16 cellular contexts compared by ENCODE assay signal in the genomic region with DNA sequence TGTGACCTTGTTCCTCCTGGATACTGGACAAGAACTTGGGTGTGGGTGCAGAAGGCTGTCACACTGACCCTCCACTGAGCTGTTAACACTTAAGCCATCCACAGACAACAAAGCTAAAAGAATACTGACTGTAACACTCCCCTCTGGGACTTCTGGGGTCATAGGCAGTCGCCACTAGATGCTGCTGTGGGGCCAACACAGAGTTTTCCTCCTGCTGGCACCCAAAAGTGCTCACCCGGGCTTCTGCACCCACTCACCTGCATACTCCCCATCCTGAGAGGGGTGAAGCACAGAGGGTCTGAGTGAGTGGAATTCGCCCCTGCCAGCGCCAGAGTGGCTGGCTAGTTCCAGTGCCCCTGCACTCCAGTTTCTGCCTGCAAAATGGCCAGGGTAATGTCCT.
DNase-seq lines count a peak whose midpoint lies in the region; FAIRE-seq and TF ChIP-seq lines count a peak whose summit lies in the region.
"Had no signal": no experiment of that assay in that cellular context is flagged by ENCODE, and none has a peak within 500 bp of the region (broad histone marks: within the 10 kb centered on the region; RNA-seq: fewer than 3 reads in every experiment).

No MANE protein-coding gene starts in this region.

- H3K79me2 ChIP-seq in H1 (ENCODE audit: control insufficient read depth in 1 of 2, insufficient read depth in 2 of 2, low read length in 2 of 2): no peaks in the 10 kb centered on the region

- no peak overlapping the region for H3K9ac ChIP-seq in H1 (replicated peaks in 1 of 4; ENCODE audit: extremely low read depth in 1 of 4, low read depth in 3 of 4, low read length in 3 of 4)
- no peak overlapping the region for H3K9ac ChIP-seq in neuronal stem cell (ENCODE audit: low read depth, low read length, poor library complexity)
- H3K9ac ChIP-seq: BLaER1 had no signal

- H3K27me3 ChIP-seq in Caco-2 (replicated peaks; ENCODE audit: control insufficient read depth, insufficient read depth, low read length) (no peaks in the 10 kb centered on the region), H1 (replicated peaks in 1 of 4; ENCODE audit: control insufficient read depth in 3 of 4, extremely low read depth in 1 of 4, insufficient read depth in 3 of 4, low read length in 3 of 4) (no peaks in the 10 kb centered on the region), neuronal stem cell (ENCODE audit: control insufficient read depth in 3 of 3, insufficient read depth in 3 of 3, low read depth in 1 of 3, low read length in 3 of 3) (no peaks in the 10 kb centered on the region), breast epithelium (no peaks in the 10 kb centered on the region)
- H3K27me3 ChIP-seq: BLaER1, SJCRH30 had no signal

- no peaks in the 10 kb centered on the region for H3K23me2 ChIP-seq in H1 (ENCODE audit: low read depth, low read length)

- WGBS in H1 (ENCODE audit: extremely low coverage in 1 of 2, insufficient coverage in 1 of 2, insufficient read length in 1 of 2, insufficient replicate concordance in 2 of 2, low coverage in 1 of 2, low lambda C conversion rate in 2 of 2, missing lambda C conversion rate in 1 of 2), 2 experiments: 92% methylated on average over 3 of the region's 4 CpGs; no CpG with 5 or more reads in 1 of the 2 experiments
- no CpG with 5 or more reads among the region's 4 CpGs for WGBS in neuronal stem cell (ENCODE audit: extremely low coverage in 2 of 2, insufficient read length in 2 of 2, insufficient replicate concordance in 1 of 2), 2 donors

- TF ChIP-seq RAD21 in H1 (IDR thresholded peaks at IDR 0.05 in 1 of 2, conservative IDR thresholded peaks at IDR 0.05 in 1 of 2; ENCODE audit: low read depth in 2 of 2, low read length in 2 of 2): peak; percentile 36 to 56; a peak in 3 of 4 replicates

- no peak overlapping the region for H4K5ac ChIP-seq in H1 (ENCODE audit: insufficient read length, low read depth, low read length)

- H2BK15ac ChIP-seq in H1 (ENCODE audit: low read length) (no peak overlapping the region), neuronal stem cell (ENCODE audit: low read length) (no peak overlapping the region)

- POLR2A ChIA-PET in Caco-2 (lab: Charles Lee): no interaction called here
- POLR2A ChIA-PET in H1 (lab: Charles Lee; ENCODE audit: partially characterized antibody): no interaction called here
- POLR2A ChIA-PET in MCF 10A (lab: Yijun Ruan, JAX): no interaction called here

- H3K9me3 ChIP-seq in Caco-2 (no peaks in the 10 kb centered on the region), H1 (ENCODE audit: insufficient read depth in 2 of 2, low read depth in 1 of 2, low read length in 1 of 2) (no peaks in the 10 kb centered on the region), neuronal stem cell (replicated peaks in 1 of 2; ENCODE audit: control insufficient read depth in 2 of 2, insufficient read depth in 1 of 2, low read depth in 1 of 2, low read length in 2 of 2) (no peaks in the 10 kb centered on the region), breast epithelium (no peaks in the 10 kb centered on the region)
- H3K9me3 ChIP-seq: BLaER1, SJCRH30 had no signal

- no peak overlapping the region for H3K27ac Mint-ChIP-seq in Caco-2 (ENCODE audit: unreplicated experiment)
- H3K27ac Mint-ChIP-seq in MCF 10A (ENCODE audit: low read depth, unreplicated experiment): no peak overlapping the region

- H3K36me3 ChIP-seq in Caco-2 (ENCODE audit: control insufficient read depth, insufficient read depth, low read length): no peaks in the 10 kb centered on the region
- no peaks in the 10 kb centered on the region for H3K36me3 ChIP-seq in H1 (ENCODE audit: control insufficient read depth in 2 of 4, insufficient read depth in 4 of 4, low read length in 3 of 4)
- H3K36me3 ChIP-seq in neuronal stem cell (replicated peaks in 1 of 2; ENCODE audit: control insufficient read depth in 2 of 2, insufficient read depth in 2 of 2, low read length in 2 of 2): no peaks in the 10 kb centered on the region
- H3K36me3 ChIP-seq in breast epithelium: no peaks in the 10 kb centered on the region
- H3K36me3 ChIP-seq: BLaER1, SJCRH30 had no signal

- H3K4me1 ChIP-seq in Caco-2 (no peaks in the 10 kb centered on the region), H1 (replicated peaks in 1 of 4; ENCODE audit: control insufficient read depth in 3 of 4, insufficient read depth in 4 of 4, low read length in 3 of 4) (peaks cover 0 to 4% (median 2%) of the 10 kb centered on the region in 4 experiments; a peak in 3 of 7 replicates), neuronal stem cell (ENCODE audit: control insufficient read depth in 2 of 2, insufficient read depth in 1 of 2, low read depth in 1 of 2, low read length in 2 of 2) (peaks cover 0 to 1% of the 10 kb centered on the region in 2 donors), breast epithelium (no peaks in the 10 kb centered on the region)
- H3K4me1 ChIP-seq: BLaER1 had no signal

- no peak overlapping the region for H3K4me3 Mint-ChIP-seq in Caco-2 (ENCODE audit: unreplicated experiment)
- no peak overlapping the region for H3K4me3 Mint-ChIP-seq in MCF 10A (ENCODE audit: unreplicated experiment)

- H2BK20ac ChIP-seq in H1 (ENCODE audit: low read length): no peak overlapping the region

- no peak overlapping the region for H3K27ac ChIP-seq in H1 (ENCODE audit: low read depth, low read length)
- no peak overlapping the region for H3K27ac ChIP-seq in neuronal stem cell (replicated peaks; ENCODE audit: low read length)
- H3K27ac ChIP-seq in breast epithelium: no peak overlapping the region
- H3K27ac ChIP-seq: BLaER1, RWPE1, SJCRH30 had no signal

- H2BK12ac ChIP-seq in H1 (ENCODE audit: low read depth, low read length) (no peak overlapping the region), neuronal stem cell (ENCODE audit: low read length) (no peak overlapping the region)

- H3K79me1 ChIP-seq in H1 (ENCODE audit: low read depth, low read length) (no peaks in the 10 kb centered on the region), neuronal stem cell (ENCODE audit: low read depth, low read length) (no peaks in the 10 kb centered on the region)

- H2AK5ac ChIP-seq in H1 (ENCODE audit: low read depth, low read length) (no peak overlapping the region), neuronal stem cell (ENCODE audit: low read depth, low read length) (peak overlapping the region; percentile 2)

- H3K36me3 Mint-ChIP-seq in Caco-2 (ENCODE audit: insufficient read depth, unreplicated experiment) (no peaks in the 10 kb centered on the region), MCF 10A (ENCODE audit: insufficient read depth, unreplicated experiment) (no peaks in the 10 kb centered on the region)

- no peak overlapping the region for H3K4me3 ChIP-seq in Caco-2 (ENCODE audit: low read depth, low read length)
- H3K4me3 ChIP-seq in LNCaP clone FGC (ENCODE audit: low read depth, low read length): no peak overlapping the region
- no peak overlapping the region for H3K4me3 ChIP-seq in H1 (ENCODE audit: extremely low read depth in 1 of 4, insufficient read depth in 2 of 4, low read depth in 3 of 4, low read length in 4 of 4)
- no peak overlapping the region for H3K4me3 ChIP-seq in neuronal stem cell (ENCODE audit: low read length in 2 of 2)
- H3K4me3 ChIP-seq in breast epithelium: no peak overlapping the region
- H3K4me3 ChIP-seq: BLaER1, SJCRH30 had no signal

- no peak overlapping the region for H3K14ac ChIP-seq in H1 (ENCODE audit: insufficient read length)
- H3K14ac ChIP-seq in neuronal stem cell (ENCODE audit: low read length): no peak overlapping the region

- H3K27me3 Mint-ChIP-seq in Caco-2 (ENCODE audit: insufficient read depth, unreplicated experiment): peaks cover 3% of the 10 kb centered on the region
- no peaks in the 10 kb centered on the region for H3K27me3 Mint-ChIP-seq in MCF 10A (ENCODE audit: insufficient read depth, unreplicated experiment)

- no peak for TF ChIP-seq EP300 in H1 (IDR thresholded peaks at IDR 0.05; ENCODE audit: borderline replicate concordance in 1 of 2, low read depth in 2 of 2, low read length in 2 of 2)

- H3K4me2 ChIP-seq in H1 (ENCODE audit: insufficient read depth in 1 of 2, low read depth in 2 of 2, low read length in 2 of 2) (no peak overlapping the region), neuronal stem cell (ENCODE audit: insufficient read depth, low read length, poor library complexity, severe bottlenecking) (no peak overlapping the region)
- H3K4me2 ChIP-seq: BLaER1 had no signal

- no peak overlapping the region for H3K23ac ChIP-seq in H1 (ENCODE audit: insufficient read length)
- H3K23ac ChIP-seq in neuronal stem cell (ENCODE audit: low read depth, low read length, poor library complexity): no peak overlapping the region

- DNase-seq in Caco-2 (peak in 1 of 2 experiments; percentile 30), LNCaP clone FGC (ENCODE audit: low read depth) (no peak), H1 (ENCODE audit: low read depth in 1 of 2, low spot score in 2 of 2) (no peak), neuronal stem cell (ENCODE audit: low spot score) (no peak), MCF 10A (ENCODE audit: unreplicated experiment) (no peak), NCI-H1694 treated with DMSO at 0.1 percent for 48 hours (lab: John Stamatoyannopoulos, UW) (no peak), breast epithelium (ENCODE audit: low spot score in 2 of 2) (no peak)
- DNase-seq: DMS153, HCEC 1CT, NCI-H1105, NCI-H1694, NCI-H345, NCI-H526 had no signal

- FAIRE-seq in H1 (lab: Jason Lieb, UNC): no peak

- intact Hi-C loops in Caco-2 (cut with micrococcal nuclease; ENCODE audit: unreplicated experiment) (loop anchor here (1.0 to 5.0 kb wide), 2 partner anchors 129 to 614 kb away; no protein-coding TSS in a partner anchor), MCF 10A (cut with micrococcal nuclease) (no loop called here), breast epithelium (cut with DNase I; ENCODE audit: low total_unique reads) (no loop called here)

- H2BK5ac ChIP-seq in H1 (ENCODE audit: low read depth, low read length) (no peak overlapping the region), neuronal stem cell (ENCODE audit: low read length) (no peak overlapping the region)

- CTCF ChIA-PET in Caco-2 (lab: Charles Lee): interaction anchor here (0.6 to 1.2 kb wide), 4 partner anchors 135 to 231 kb away, joined by 3 to 4 read pairs (median 3); no protein-coding TSS in a partner anchor
- CTCF ChIA-PET in H1 (lab: Charles Lee; ENCODE audit: partially characterized antibody): interaction anchor here (0.7 to 1.5 kb wide), 6 partner anchors 12 to 500 kb away, joined by 3 to 5 read pairs (median 3); no protein-coding TSS in a partner anchor
- CTCF ChIA-PET in MCF 10A (lab: Yijun Ruan, JAX): interaction anchor here (0.6 to 1.5 kb wide), 6 partner anchors 8 to 788 kb away, joined by 3 to 6 read pairs (median 4); no protein-coding TSS in a partner anchor

- H3K56ac ChIP-seq in H1 (replicated peaks; ENCODE audit: insufficient read length, low read depth, low read length): no peak overlapping the region

- no peaks in the 10 kb centered on the region for H3K9me3 Mint-ChIP-seq in Caco-2 (ENCODE audit: unreplicated experiment)
- no peaks in the 10 kb centered on the region for H3K9me3 Mint-ChIP-seq in MCF 10A (ENCODE audit: unreplicated experiment)

- no peaks in the 10 kb centered on the region for H3K4me1 Mint-ChIP-seq in Caco-2 (ENCODE audit: low read depth, unreplicated experiment)
- H3K4me1 Mint-ChIP-seq in MCF 10A (ENCODE audit: insufficient read depth, unreplicated experiment): no peaks in the 10 kb centered on the region

- H3K4ac ChIP-seq in H1 (replicated peaks; ENCODE audit: insufficient read length, low read depth, low read length) (no peak overlapping the region), neuronal stem cell (ENCODE audit: low read length) (no peak overlapping the region)

- peak overlapping the region; percentile 59; the same call in 1 of the 2 replicates for H2AFZ ChIP-seq in H1 (ENCODE audit: low read length)
- H2AFZ ChIP-seq in neuronal stem cell (ENCODE audit: low read length): no peak overlapping the region

- H2BK120ac ChIP-seq in H1 (replicated peaks; ENCODE audit: low read depth, low read length): no peak overlapping the region
- H2BK120ac ChIP-seq in neuronal stem cell (ENCODE audit: low read depth, low read length): no peak overlapping the region

- H3K18ac ChIP-seq in H1 (ENCODE audit: extremely low read depth, low read length): no peak overlapping the region
- no peak overlapping the region for H3K18ac ChIP-seq in neuronal stem cell (ENCODE audit: low read length)

- peak; percentile 27 to 38 for TF ChIP-seq CTCF in Caco-2 (IDR thresholded peaks at IDR 0.05; ENCODE audit: insufficient read depth in 1 of 2, low read depth in 1 of 2, low read length in 1 of 2, severe bottlenecking in 1 of 2, unreplicated experiment in 1 of 2)
- TF ChIP-seq CTCF in LNCaP clone FGC (IDR thresholded peaks at IDR 0.05; ENCODE audit: control insufficient read depth, extremely low read depth, insufficient read depth): peak; percentile 43
- TF ChIP-seq CTCF in H1 (IDR thresholded peaks at IDR 0.05; ENCODE audit: control extremely low read depth in 1 of 3, insufficient read depth in 1 of 3, low read depth in 1 of 3, low read length in 3 of 3): peak in 2 of 3 experiments; percentile 36 to 39; a peak in 3 of 4 replicates
- no peak for TF ChIP-seq CTCF in MCF 10A (IDR thresholded peaks at IDR 0.05; ENCODE audit: unreplicated experiment)
- TF ChIP-seq CTCF in breast epithelium (IDR thresholded peaks at IDR 0.05): no peak

- H4K8ac ChIP-seq in H1 (ENCODE audit: extremely low read depth, insufficient read depth, low read length) (no peak overlapping the region), neuronal stem cell (ENCODE audit: low read depth, low read length) (no peak overlapping the region)

- no peaks in the 10 kb centered on the region for H4K20me1 ChIP-seq in H1 (replicated peaks in 1 of 2; ENCODE audit: control insufficient read depth in 1 of 2, insufficient read depth in 2 of 2, low read length in 2 of 2)
- H4K20me1 ChIP-seq: BLaER1 had no signal

- no peak overlapping the region for H4K91ac ChIP-seq in H1 (replicated peaks; ENCODE audit: insufficient read length, low read length)
- H4K91ac ChIP-seq in neuronal stem cell (ENCODE audit: low read depth, low read length, poor library complexity): no peak overlapping the region

- no TSS peak for BruUV-seq in Caco-2 (replicated peaks; lab: Mats Ljungman, UMichigan)
- no TSS peak for BruUV-seq in MCF 10A (replicated peaks; lab: Mats Ljungman, UMichigan)

- TF ChIP-seq POLR2A in H1 (IDR thresholded peaks at IDR 0.05; ENCODE audit: control extremely low read depth in 1 of 2, low read depth in 2 of 2, low read length in 2 of 2) (no peak), breast epithelium (IDR thresholded peaks at IDR 0.05) (no peak)

Comparison
In these comparisons a context has a peak if more than half of its experiments do, and no peak if none do; other contexts are left out.
1. CTCF ChIP-seq: peak in Caco-2 (2 of 2), LNCaP clone FGC (single experiment) and H1 (2 of 3); none in MCF 10A (single experiment) and breast epithelium (0 of 3).